In genomic region chr16:22358000-22358399, GRCh38 we compare ENCODE assay signal across 12 cellular contexts. TPM values are rescaled to one million over a fixed set of nuclear protein-coding genes. Genes with fewer than 3 reads are reported as not detected.
DNase-seq lines count a peak whose midpoint lies in the region; ATAC-seq and TF ChIP-seq lines count a peak whose summit lies in the region.
"Had no signal": no experiment of that assay in that cellular context is flagged by ENCODE, and none has a peak within 500 bp of the region (broad histone marks: within the 10 kb centered on the region; RNA-seq: fewer than 3 reads in every experiment).

No MANE protein-coding gene starts in this region.

- ATAC-seq in stimulated activated memory B cell treated with anti-CD40 and anti-IgM and Interleukin-4, amounts not matched to agents 10 μg/mL and 1 μg/mL and 100 μg/mL, for 72 hours: no peak

- TF ChIP-seq CTCF in endodermal cell (conservative IDR thresholded peaks at IDR 0.05): no peak

- no peaks in the 10 kb centered on the region for H3K9me3 Mint-ChIP-seq in endodermal cell
- no peaks in the 10 kb centered on the region for H3K9me3 Mint-ChIP-seq in stimulated activated memory B cell treated with anti-CD40 and anti-IgM and Interleukin-4, amounts not matched to agents 10 μg/mL and 1 μg/mL and 100 μg/mL, for 72 hours

- no peaks in the 10 kb centered on the region for H3K27me3 ChIP-seq in endodermal cell (ENCODE audit: control insufficient read depth, insufficient read depth, low read length, poor library complexity, severe bottlenecking)
- H3K27me3 ChIP-seq: heart right ventricle had no signal

- peaks cover 9% of the 10 kb centered on the region for H3K36me3 Mint-ChIP-seq in endodermal cell (ENCODE audit: low read depth)
- peaks cover 6% of the 10 kb centered on the region for H3K36me3 Mint-ChIP-seq in stimulated activated memory B cell treated with anti-CD40 and anti-IgM and Interleukin-4, amounts not matched to agents 10 μg/mL and 1 μg/mL and 100 μg/mL, for 72 hours

- H3K27me3 Mint-ChIP-seq in endodermal cell (ENCODE audit: insufficient read depth): no peaks in the 10 kb centered on the region
- no peaks in the 10 kb centered on the region for H3K27me3 Mint-ChIP-seq in stimulated activated memory B cell treated with anti-CD40 and anti-IgM and Interleukin-4, amounts not matched to agents 10 μg/mL and 1 μg/mL and 100 μg/mL, for 72 hours

- H3K4me1 Mint-ChIP-seq in endodermal cell: peaks cover 35% of the 10 kb centered on the region
- H3K4me1 Mint-ChIP-seq in stimulated activated memory B cell treated with anti-CD40 and anti-IgM and Interleukin-4, amounts not matched to agents 10 μg/mL and 1 μg/mL and 100 μg/mL, for 72 hours: peaks cover 44% of the 10 kb centered on the region

- peak; percentile 22 for DNase-seq in activated CD4-positive, alpha-beta T cell treated with anti-CD3 and anti-CD28 coated beads, Interleukin-2, amount 50 U/mL, for 1 hour
- DNase-seq in activated CD4-positive, alpha-beta T cell treated with anti-CD3 and anti-CD28 coated beads for 48 hours: no peak
- peak; percentile 43 for DNase-seq in NAMALWA (ENCODE audit: low spot score)
- no peak for DNase-seq in endodermal cell
- DNase-seq in NCI-H2081 treated with DMSO at 0.1 percent for 48 hours (lab: John Stamatoyannopoulos, UW): no peak
- DNase-seq in NCI-H1105 (lab: John Stamatoyannopoulos, UW): no peak
- no peak for DNase-seq in DMS79 treated with DMSO at 0.1 percent for 48 hours (lab: John Stamatoyannopoulos, UW)
- DNase-seq: heart right ventricle; NCI-H1092; stimulated activated CD4-positive, alpha-beta T cell treated with anti-CD3 and anti-CD28 coated beads, Interleukin-4, amount 100 ng/mL, for 4 hours had no signal

- peaks cover 11% of the 10 kb centered on the region for H3K4me1 ChIP-seq in endodermal cell (ENCODE audit: control insufficient read depth, insufficient read depth, low read length)

- H3K27ac Mint-ChIP-seq in endodermal cell: peak overlapping the region; percentile 82
- peak overlapping the region; percentile 78 for H3K27ac Mint-ChIP-seq in stimulated activated memory B cell treated with anti-CD40 and anti-IgM and Interleukin-4, amounts not matched to agents 10 μg/mL and 1 μg/mL and 100 μg/mL, for 72 hours

- 84 to 92% methylated on average over 1 of the region's 1 CpG for WGBS in endodermal cell (ENCODE audit: insufficient coverage in 1 of 2, insufficient read length in 1 of 2), 2 experiments

- no peak overlapping the region for H3K4me3 Mint-ChIP-seq in endodermal cell
- no peak overlapping the region for H3K4me3 Mint-ChIP-seq in stimulated activated memory B cell treated with anti-CD40 and anti-IgM and Interleukin-4, amounts not matched to agents 10 μg/mL and 1 μg/mL and 100 μg/mL, for 72 hours
- H3K4me3 Mint-ChIP-seq: neural crest cell had no signal

- H3K9me3 ChIP-seq in endodermal cell (ENCODE audit: control insufficient read depth, low read length): peaks cover 7% of the 10 kb centered on the region
- H3K9me3 ChIP-seq: heart right ventricle had no signal

- no peak overlapping the region for H3K9ac ChIP-seq in endodermal cell (ENCODE audit: extremely low read depth, low read length, poor library complexity, severe bottlenecking)

- peaks cover 43% of the 10 kb centered on the region for H3K36me3 ChIP-seq in endodermal cell (ENCODE audit: control insufficient read depth, insufficient read depth, low read length)

- no peak overlapping the region for H3K4me3 ChIP-seq in endodermal cell (ENCODE audit: low read length)
- H3K4me3 ChIP-seq: heart right ventricle had no signal

- H3K27ac ChIP-seq in endodermal cell (ENCODE audit: low read depth, low read length): no peak overlapping the region

RNA-seq across cellular contexts. Expression of gene CDR2, which starts 16.4 kb away (rescaled TPM):
- 10 to 100 TPM; 17.6 to 24.3 TPM for total RNA-seq in endodermal cell
- 18.3 TPM for polyA plus RNA-seq in endodermal cell (2013, experiment 1 of 2)
- polyA plus RNA-seq in endodermal cell (2013, experiment 2 of 2): 21.8 TPM

Comparison
In these comparisons a context has a peak if more than half of its experiments do, and no peak if none do; other contexts are left out.
1. DNase-seq: peak in activated CD4-positive, alpha-beta T cell treated with anti-CD3 and anti-CD28 coated beads, Interleukin-2, amount 50 U/mL, for 1 hour (single experiment) and NAMALWA (single experiment); none in activated CD4-positive, alpha-beta T cell treated with anti-CD3 and anti-CD28 coated beads for 48 hours (single experiment), endodermal cell (single experiment), NCI-H2081 treated with DMSO at 0.1 percent for 48 hours (single experiment), NCI-H1105 (single experiment) and DMS79 treated with DMSO at 0.1 percent for 48 hours (single experiment).